1 cellular context compared by ENCODE assay signal in genomic region chr9:126478216-126478981, GRCh38.
TF ChIP-seq lines count a peak whose summit lies in the region.

No MANE protein-coding gene starts in this region.

TF ChIP-seq in GM23338, 12 proteins besides CTCF, POLR2A, EP300 and RAD21 (continued from another document):
- TF ChIP-seq REST (IDR thresholded peaks at IDR 0.05; ENCODE audit: unreplicated experiment) = no peak
- no peak for TF ChIP-seq POLR2AphosphoS5 (IDR thresholded peaks at IDR 0.05; ENCODE audit: low read depth)
- no peak for TF ChIP-seq ZNF331 (CRISPR knock-in tag; IDR thresholded peaks at IDR 0.05; ENCODE audit: low read depth)
- no peak for TF ChIP-seq ZNF462 (CRISPR knock-in tag; IDR thresholded peaks at IDR 0.05)
- TF ChIP-seq EZH2phosphoT487 (IDR thresholded peaks at IDR 0.05; ENCODE audit: unreplicated experiment) = no peak
- TF ChIP-seq STAT1 (IDR thresholded peaks at IDR 0.05; ENCODE audit: unreplicated experiment) = no peak
- no peak for TF ChIP-seq EZH2 (IDR thresholded peaks at IDR 0.05; ENCODE audit: low read depth, unreplicated experiment)
